10 cellular contexts compared by ENCODE assay signal in genomic region chr2:12720752-12721151, GRCh38. TPM values are rescaled to one million over a fixed set of nuclear protein-coding genes. Genes with fewer than 3 reads are reported as not detected.
DNase-seq lines count a peak whose midpoint lies in the region; ATAC-seq and TF ChIP-seq lines count a peak whose summit lies in the region.
"Had no signal": no experiment of that assay in that cellular context is flagged by ENCODE, and none has a peak within 500 bp of the region (broad histone marks: within the 10 kb centered on the region; RNA-seq: fewer than 3 reads in every experiment).

No MANE protein-coding gene starts in this region.

- peak overlapping the region in 1 of 2 donors; percentile 89 for H3K27ac ChIP-seq in left lung
- no peak overlapping the region for H3K27ac ChIP-seq in suprapubic skin

- no peak for TF ChIP-seq EP300 in suprapubic skin (IDR thresholded peaks at IDR 0.05)

- CTCF ChIA-PET in activated CD4-positive, alpha-beta memory T cell treated with anti-CD3 and anti-CD28 coated beads, Interleukin-2, amount 10 ng/mL, durations not matched to agents 7 days and 5 days (lab: Charles Lee) = interaction anchor here (0.6 to 5.6 kb wide), 13 partner anchors 9 to 946 kb away, joined by 3 to 29 read pairs (median 3); no protein-coding TSS in a partner anchor

- H3K4me1 ChIP-seq in left lung (peaks cover 11 to 49% of the 10 kb centered on the region in 2 donors), suprapubic skin (peaks cover 50% of the 10 kb centered on the region)

- peaks cover 15% of the 10 kb centered on the region for H3K27me3 Mint-ChIP-seq in activated T-cell treated with anti-CD3 and anti-CD28 coated beads, Interleukin-2, amount 50 U/mL, for 72 hours (ENCODE audit: low read depth)
- H3K27me3 Mint-ChIP-seq in activated CD4-positive, alpha-beta memory T cell treated with anti-CD3 and anti-CD28 coated beads, Interleukin-2, amount 10 ng/mL, durations not matched to agents 7 days and 5 days = peaks cover 6% of the 10 kb centered on the region

- 36% methylated on average over 2 of the region's 2 CpGs for WGBS in suprapubic skin

- H3K4me3 ChIP-seq in left lung = peak overlapping the region; percentile 59 to 83
- H3K4me3 ChIP-seq in suprapubic skin = peak overlapping the region; percentile 65

- H3K4me1 Mint-ChIP-seq in activated T-cell treated with anti-CD3 and anti-CD28 coated beads, Interleukin-2, amount 50 U/mL, for 72 hours (ENCODE audit: low read depth) = peaks cover 83% of the 10 kb centered on the region
- H3K4me1 Mint-ChIP-seq in activated CD4-positive, alpha-beta memory T cell treated with anti-CD3 and anti-CD28 coated beads, Interleukin-2, amount 10 ng/mL, durations not matched to agents 7 days and 5 days = peaks cover 72% of the 10 kb centered on the region

- TF ChIP-seq CTCF in left lung (IDR thresholded peaks at IDR 0.05) (no peak), suprapubic skin (IDR thresholded peaks at IDR 0.05) (no peak)

- peak overlapping the region; percentile 6 to 95 for H3K4me3 Mint-ChIP-seq in activated T-cell treated with anti-CD3 and anti-CD28 coated beads, Interleukin-2, amount 50 U/mL, for 72 hours
- peak overlapping the region; percentile 84 for H3K4me3 Mint-ChIP-seq in activated CD4-positive, alpha-beta memory T cell treated with anti-CD3 and anti-CD28 coated beads, Interleukin-2, amount 10 ng/mL, durations not matched to agents 7 days and 5 days

- no peak for DNase-seq in activated T-cell treated with anti-CD3 and anti-CD28 coated beads, Interleukin-2, amount 50 U/mL, for 72 hours
- no peak for DNase-seq in activated T-cell treated with anti-CD3 and anti-CD28 coated beads, Interleukin-2, amount 50 U/mL, for 48 hours
- no peak for DNase-seq in activated CD4-positive, alpha-beta memory T cell treated with anti-CD3 and anti-CD28 coated beads, Interleukin-2, amount 10 ng/mL, durations not matched to agents 7 days and 5 days
- no peak for DNase-seq in left lung
- no peak for DNase-seq in suprapubic skin (ENCODE audit: low spot score in 2 of 2)
- DNase-seq in head of caudate nucleus = no peak
- DNase-seq in iPS-NIHi7 (ENCODE audit: extremely low spot score) = no peak
- DNase-seq: effector CD8-positive, alpha-beta T cell; NCI-H187 treated with DMSO at 0.1 percent for 48 hours had no signal

- no peaks in the 10 kb centered on the region for H3K9me3 Mint-ChIP-seq in activated T-cell treated with anti-CD3 and anti-CD28 coated beads, Interleukin-2, amount 50 U/mL, for 72 hours
- H3K9me3 Mint-ChIP-seq in activated CD4-positive, alpha-beta memory T cell treated with anti-CD3 and anti-CD28 coated beads, Interleukin-2, amount 10 ng/mL, durations not matched to agents 7 days and 5 days = no peaks in the 10 kb centered on the region

- peaks cover 3 to 5% of the 10 kb centered on the region in 2 donors for H3K36me3 Mint-ChIP-seq in activated T-cell treated with anti-CD3 and anti-CD28 coated beads, Interleukin-2, amount 50 U/mL, for 72 hours (ENCODE audit: insufficient read depth in 2 of 2)
- peaks cover 62% of the 10 kb centered on the region for H3K36me3 Mint-ChIP-seq in activated CD4-positive, alpha-beta memory T cell treated with anti-CD3 and anti-CD28 coated beads, Interleukin-2, amount 10 ng/mL, durations not matched to agents 7 days and 5 days (ENCODE audit: low read depth)

- TF ChIP-seq POLR2A in suprapubic skin (IDR thresholded peaks at IDR 0.05) = no peak

- no peak for ATAC-seq in activated T-cell treated with anti-CD3 and anti-CD28 coated beads, Interleukin-2, amount 50 U/mL, for 72 hours (replicated peaks in 1 of 2)
- ATAC-seq in left lung (no peak), GM21528 (IDR thresholded peaks at IDR 0.05; ENCODE audit: low FRiP score, unreplicated experiment) (no peak)

- no peak overlapping the region for H3K27ac Mint-ChIP-seq in activated T-cell treated with anti-CD3 and anti-CD28 coated beads, Interleukin-2, amount 50 U/mL, for 72 hours
- H3K27ac Mint-ChIP-seq in activated CD4-positive, alpha-beta memory T cell treated with anti-CD3 and anti-CD28 coated beads, Interleukin-2, amount 10 ng/mL, durations not matched to agents 7 days and 5 days = peak overlapping the region; percentile 1

- H3K9me3 ChIP-seq in left lung (no peaks in the 10 kb centered on the region), suprapubic skin (no peaks in the 10 kb centered on the region)

- intact Hi-C loops in left lung (cut with DNase I) = no loop called here
- intact Hi-C loops in head of caudate nucleus (cut with DNase I) = no loop called here

- POLR2A ChIA-PET in activated CD4-positive, alpha-beta memory T cell treated with anti-CD3 and anti-CD28 coated beads, Interleukin-2, amount 10 ng/mL, durations not matched to agents 7 days and 5 days (lab: Charles Lee) = interaction anchor here (0.9 to 2.4 kb wide), 9 partner anchors 8 to 269 kb away, joined by 3 to 12 read pairs (median 4); no protein-coding TSS in a partner anchor

- peaks cover 0 to 26% of the 10 kb centered on the region in 2 donors for H3K36me3 ChIP-seq in left lung
- H3K36me3 ChIP-seq in suprapubic skin = peaks cover 6% of the 10 kb centered on the region

- peaks cover 0 to 45% of the 10 kb centered on the region in 2 donors for H3K27me3 ChIP-seq in left lung
- peaks cover 7% of the 10 kb centered on the region for H3K27me3 ChIP-seq in suprapubic skin

RNA-seq across cellular contexts. Expression of gene TRIB2, which starts 4.0 kb away (rescaled TPM):
- total RNA-seq in activated T-cell treated with anti-CD3 and anti-CD28 coated beads, Interleukin-2, amount 50 U/mL, for 72 hours = 1 to 10 TPM; 2.4 to 4.1 TPM
- 10 to 100 TPM; 62.8 to 68.3 TPM for total RNA-seq in activated CD4-positive, alpha-beta memory T cell treated with anti-CD3 and anti-CD28 coated beads, Interleukin-2, amount 10 ng/mL, durations not matched to agents 7 days and 5 days
- total RNA-seq in left lung (10 to 100 TPM; 36.4 to 39.7 TPM), suprapubic skin (10 to 100 TPM; 29.7 to 61.3 (median 40.6) TPM)

Comparison
In these comparisons a context has a peak if more than half of its experiments do, and no peak if none do; other contexts are left out.
1. RNA of gene TRIB2, which starts 4.0 kb away (total RNA-seq): 62.8 to 68.3 TPM in activated CD4-positive, alpha-beta memory T cell treated with anti-CD3 and anti-CD28 coated beads, Interleukin-2, amount 10 ng/mL, durations not matched to agents 7 days and 5 days, 29.7 to 61.3 TPM in suprapubic skin and 36.4 to 39.7 TPM in left lung; 2.4 to 4.1 TPM in activated T-cell treated with anti-CD3 and anti-CD28 coated beads, Interleukin-2, amount 50 U/mL, for 72 hours; every median in the first group is over 4 times any median in the second.